ENCODE assay signal across 17 cellular contexts in the genomic region with DNA sequence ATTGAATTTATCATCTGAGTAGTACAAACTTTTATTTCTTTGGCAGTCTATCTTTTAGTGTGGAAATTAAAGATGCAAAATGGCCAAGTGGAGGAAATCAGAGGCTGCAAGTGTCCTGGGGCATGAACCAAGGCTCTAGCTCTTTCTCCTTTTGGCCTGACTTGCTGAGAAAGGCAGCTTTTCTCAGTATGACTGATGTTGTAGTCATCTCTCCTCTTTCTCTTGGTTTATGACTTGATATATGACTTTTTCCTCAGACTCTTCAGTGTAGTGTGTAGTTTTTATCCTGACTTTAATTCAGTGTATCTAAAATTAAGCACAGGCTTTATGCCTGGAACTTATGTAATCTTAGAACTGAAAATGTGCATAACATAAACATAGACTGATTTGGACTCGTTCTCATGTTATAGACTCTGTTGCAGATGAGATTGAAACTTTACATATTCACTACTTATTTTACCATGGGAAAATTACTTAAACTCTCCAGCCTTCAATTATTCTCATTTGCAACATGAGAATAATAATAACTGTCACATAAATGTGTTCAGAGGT.
DNase-seq lines count a peak whose midpoint lies in the region; ATAC-seq, FAIRE-seq and TF ChIP-seq lines count a peak whose summit lies in the region.
"Had no signal": no experiment of that assay in that cellular context is flagged by ENCODE, and none has a peak within 500 bp of the region (broad histone marks: within the 10 kb centered on the region; RNA-seq: fewer than 3 reads in every experiment).

No MANE protein-coding gene starts in this region.

- H3K79me2 ChIP-seq in PC-3 (ENCODE audit: low read length) (no peaks in the 10 kb centered on the region), H9 (ENCODE audit: insufficient read depth, low read length) (no peaks in the 10 kb centered on the region)

- H3F3A ChIP-seq in PC-3 (ENCODE audit: low read length, unreplicated experiment) = no peaks in the 10 kb centered on the region

- WGBS in H9 (ENCODE audit: extremely low coverage, insufficient read length, low lambda C conversion rate) = no CpG with 5 or more reads among the region's 1 CpG

- no peak overlapping the region for H3K4me3 ChIP-seq in PC-3 (ENCODE audit: low read length)
- H3K4me3 ChIP-seq: BLaER1 treated with 17β-estradiol and CSF1 and Interleukin-3, amounts not matched to agents 10 nM and 100 nM had no signal

- no peaks in the 10 kb centered on the region for H3K23me2 ChIP-seq in H9 (ENCODE audit: insufficient read length, low read depth, low read length, poor library complexity, severe bottlenecking)

- no peak overlapping the region for H2BK5ac ChIP-seq in H9 (ENCODE audit: insufficient read length, low read length)

- H3K4me1 ChIP-seq in PC-3 (ENCODE audit: insufficient read depth, low read length) (no peaks in the 10 kb centered on the region), foreskin keratinocyte (peaks cover 3% of the 10 kb centered on the region), H9 (ENCODE audit: insufficient read depth, low read length) (no peaks in the 10 kb centered on the region)
- H3K4me1 ChIP-seq: BLaER1 treated with 17β-estradiol and CSF1 and Interleukin-3, amounts not matched to agents 10 nM and 100 nM had no signal

- H4K8ac ChIP-seq in H9 (replicated peaks; ENCODE audit: insufficient read length, low read depth, low read length) = no peak overlapping the region

- H3K27me3 Mint-ChIP-seq in activated naive CD4-positive, alpha-beta T cell treated with anti-CD3 and anti-CD28 coated beads for 36 hours (ENCODE audit: low read depth) = no peaks in the 10 kb centered on the region
- peaks cover 35% of the 10 kb centered on the region for H3K27me3 Mint-ChIP-seq in H9 (ENCODE audit: low read depth)
- H3K27me3 Mint-ChIP-seq: CD4-positive, CD25-positive, alpha-beta regulatory T cell had no signal

- H2AFZ ChIP-seq in PC-3 (ENCODE audit: low read length) (no peak overlapping the region), H9 (ENCODE audit: low read length) (no peak overlapping the region)

- H3K27ac Mint-ChIP-seq in stimulated activated effector memory CD8-positive, alpha-beta T cell treated with anti-CD3 and anti-CD28 coated beads, Interleukin-12 subunit alpha, Interleukin-12 subunit beta, amount 100 ng/mL, for 72 hours = no peak overlapping the region
- H3K27ac Mint-ChIP-seq in activated naive CD4-positive, alpha-beta T cell treated with anti-CD3 and anti-CD28 coated beads for 36 hours = no peak overlapping the region
- no peak overlapping the region for H3K27ac Mint-ChIP-seq in H9
- H3K27ac Mint-ChIP-seq: CD4-positive, CD25-positive, alpha-beta regulatory T cell had no signal

- H3K4me1 Mint-ChIP-seq in stimulated activated effector memory CD8-positive, alpha-beta T cell treated with anti-CD3 and anti-CD28 coated beads, Interleukin-12 subunit alpha, Interleukin-12 subunit beta, amount 100 ng/mL, for 72 hours = no peaks in the 10 kb centered on the region
- no peaks in the 10 kb centered on the region for H3K4me1 Mint-ChIP-seq in activated naive CD4-positive, alpha-beta T cell treated with anti-CD3 and anti-CD28 coated beads for 36 hours (ENCODE audit: low read depth)
- no peaks in the 10 kb centered on the region for H3K4me1 Mint-ChIP-seq in H9

- peak; percentile 20; the same call in 1 of the 2 replicates for ATAC-seq in PC-3
- peak; percentile 68 for ATAC-seq in foreskin keratinocyte
- ATAC-seq in stimulated activated effector memory CD8-positive, alpha-beta T cell treated with anti-CD3 and anti-CD28 coated beads, Interleukin-12 subunit alpha, Interleukin-12 subunit beta, amount 100 ng/mL, for 72 hours = peak; percentile 58

- TF ChIP-seq POLR2A in H54 (IDR thresholded peaks at IDR 0.05; ENCODE audit: low read depth, low read length) = no peak

- H3K9me3 Mint-ChIP-seq in stimulated activated effector memory CD8-positive, alpha-beta T cell treated with anti-CD3 and anti-CD28 coated beads, Interleukin-12 subunit alpha, Interleukin-12 subunit beta, amount 100 ng/mL, for 72 hours = peaks cover 7% of the 10 kb centered on the region
- peaks cover 8% of the 10 kb centered on the region for H3K9me3 Mint-ChIP-seq in activated naive CD4-positive, alpha-beta T cell treated with anti-CD3 and anti-CD28 coated beads for 36 hours
- H3K9me3 Mint-ChIP-seq in H9 = no peaks in the 10 kb centered on the region

- no peak overlapping the region for H4K91ac ChIP-seq in H9 (ENCODE audit: insufficient read length, low read depth, low read length)

- H3K79me1 ChIP-seq in H9 (ENCODE audit: insufficient read depth, low read depth, low read length, poor library complexity, severe bottlenecking) = no peaks in the 10 kb centered on the region

- H3K4me3 Mint-ChIP-seq in stimulated activated effector memory CD8-positive, alpha-beta T cell treated with anti-CD3 and anti-CD28 coated beads, Interleukin-12 subunit alpha, Interleukin-12 subunit beta, amount 100 ng/mL, for 72 hours = no peak overlapping the region
- H3K4me3 Mint-ChIP-seq in activated naive CD4-positive, alpha-beta T cell treated with anti-CD3 and anti-CD28 coated beads for 36 hours = no peak overlapping the region
- no peak overlapping the region for H3K4me3 Mint-ChIP-seq in H9
- H3K4me3 Mint-ChIP-seq: CD4-positive, CD25-positive, alpha-beta regulatory T cell had no signal

- H3K9ac ChIP-seq in PC-3 (ENCODE audit: low read length) (no peak overlapping the region), H9 (ENCODE audit: extremely low read depth, insufficient read length, low read length) (no peak overlapping the region)
- H3K9ac ChIP-seq: BLaER1 treated with 17β-estradiol and CSF1 and Interleukin-3, amounts not matched to agents 10 nM and 100 nM had no signal

- peak; percentile 94 for FAIRE-seq in H54 (lab: Jason Lieb, UNC)
- FAIRE-seq: GM12892, GM19239 had no signal

- no peak overlapping the region for H2BK20ac ChIP-seq in H9 (ENCODE audit: low read depth, low read length, poor library complexity, severe bottlenecking)

- H2BK15ac ChIP-seq in H9 (ENCODE audit: low read depth, low read length) = no peak overlapping the region

- no peak overlapping the region for H3K4ac ChIP-seq in H9 (ENCODE audit: low read depth, low read length)

- H3T11ph ChIP-seq in H9 (ENCODE audit: low read length) = no peak overlapping the region

- intact Hi-C loops in PC-3 (cut with micrococcal nuclease) = no loop called here
- intact Hi-C loops in activated naive CD4-positive, alpha-beta T cell treated with anti-CD3 and anti-CD28 coated beads for 36 hours (cut with micrococcal nuclease) = no loop called here

- H2AK5ac ChIP-seq in H9 (ENCODE audit: insufficient read length, low read length) = no peak overlapping the region

- no peak overlapping the region for H2BK12ac ChIP-seq in H9 (ENCODE audit: insufficient read length, low read depth, low read length)

- H3K36me3 ChIP-seq in PC-3 (ENCODE audit: low read depth, low read length) = no peaks in the 10 kb centered on the region
- H3K36me3 ChIP-seq: BLaER1 treated with 17β-estradiol and CSF1 and Interleukin-3, amounts not matched to agents 10 nM and 100 nM had no signal

- CTCF ChIA-PET in PC-3 (lab: Charles Lee) = no interaction called here
- CTCF ChIA-PET in activated naive CD4-positive, alpha-beta T cell treated with anti-CD3 and anti-CD28 coated beads for 36 hours (lab: Charles Lee) = no interaction called here

- POLR2A ChIA-PET in PC-3 (lab: Charles Lee; ENCODE audit: unreplicated experiment) = no interaction called here

- H4K5ac ChIP-seq in H9 (ENCODE audit: insufficient read length, low read depth, low read length) = no peak overlapping the region

- BruUV-seq in PC-3 (replicated peaks; lab: Mats Ljungman, UMichigan) = no TSS peak

- no peak overlapping the region for H2BK120ac ChIP-seq in H9 (ENCODE audit: low read depth, low read length, poor library complexity, severe bottlenecking)

- H3K9me3 ChIP-seq in PC-3 (ENCODE audit: low read length) (no peaks in the 10 kb centered on the region), H9 (ENCODE audit: control insufficient read depth, low read depth, low read length) (no peaks in the 10 kb centered on the region)
- H3K9me3 ChIP-seq: BLaER1 treated with 17β-estradiol and CSF1 and Interleukin-3, amounts not matched to agents 10 nM and 100 nM had no signal

- H4K20me1 ChIP-seq in PC-3 (ENCODE audit: low read length) (no peaks in the 10 kb centered on the region), H9 (ENCODE audit: control insufficient read depth, insufficient read depth, insufficient read length) (no peaks in the 10 kb centered on the region)
- H4K20me1 ChIP-seq: BLaER1 treated with 17β-estradiol and CSF1 and Interleukin-3, amounts not matched to agents 10 nM and 100 nM had no signal

- H3K56ac ChIP-seq in H9 (ENCODE audit: insufficient read length, low read depth, low read length) = no peak overlapping the region

- no peaks in the 10 kb centered on the region for H3K36me3 Mint-ChIP-seq in stimulated activated effector memory CD8-positive, alpha-beta T cell treated with anti-CD3 and anti-CD28 coated beads, Interleukin-12 subunit alpha, Interleukin-12 subunit beta, amount 100 ng/mL, for 72 hours
- H3K36me3 Mint-ChIP-seq in activated naive CD4-positive, alpha-beta T cell treated with anti-CD3 and anti-CD28 coated beads for 36 hours (ENCODE audit: low read depth) = no peaks in the 10 kb centered on the region
- H3K36me3 Mint-ChIP-seq in H9 (ENCODE audit: insufficient read depth in 1 of 3, low read depth in 3 of 3) = no peaks in the 10 kb centered on the region
- H3K36me3 Mint-ChIP-seq: CD4-positive, CD25-positive, alpha-beta regulatory T cell had no signal

- DNase-seq in H54 (ENCODE audit: insufficient read length, low spot score) (no peak), PC-3 (no peak), foreskin keratinocyte (peak; percentile 13 to 53), epidermal melanocyte (ENCODE audit: insufficient read length, low spot score) (no peak), GM19238 (ENCODE audit: insufficient read length, low spot score) (no peak), H9 (no peak)
- DNase-seq in stimulated activated effector memory CD8-positive, alpha-beta T cell treated with anti-CD3 and anti-CD28 coated beads, Interleukin-12 subunit alpha, Interleukin-12 subunit beta, amount 100 ng/mL, for 72 hours (ENCODE audit: low spot score in 2 of 2) = no peak
- no peak for DNase-seq in activated naive CD4-positive, alpha-beta T cell treated with anti-CD3 and anti-CD28 coated beads for 36 hours
- DNase-seq: ACHN; CD4-positive, CD25-positive, alpha-beta regulatory T cell; DMS153; DMS79 treated with DMSO at 0.1 percent for 48 hours; EL; GDM1 had no signal

- TF ChIP-seq CTCF in PC-3 (conservative IDR thresholded peaks at IDR 0.05; ENCODE audit: low read depth, low read length) (no peak), foreskin keratinocyte (conservative IDR thresholded peaks at IDR 0.05) (no peak), H9 (conservative IDR thresholded peaks at IDR 0.05) (no peak)

- H3K4me2 ChIP-seq in PC-3 (ENCODE audit: low read length) (no peak overlapping the region), H9 (ENCODE audit: insufficient read depth, insufficient read length, low read length) (no peak overlapping the region)
- H3K4me2 ChIP-seq: BLaER1 treated with 17β-estradiol and CSF1 and Interleukin-3, amounts not matched to agents 10 nM and 100 nM had no signal

- no peak overlapping the region for H3K14ac ChIP-seq in H9 (ENCODE audit: insufficient read depth, low read length)

- H3K27ac ChIP-seq in PC-3 (ENCODE audit: low read length) (no peak overlapping the region), foreskin keratinocyte (no peak overlapping the region), H9 (ENCODE audit: insufficient read length, low read depth, low read length) (no peak overlapping the region)
- H3K27ac ChIP-seq: BLaER1 treated with 17β-estradiol and CSF1 and Interleukin-3, amounts not matched to agents 10 nM and 100 nM had no signal

- no peaks in the 10 kb centered on the region for H3K9me2 ChIP-seq in PC-3 (replicated peaks; ENCODE audit: low read length)

- H3K23ac ChIP-seq in H9 (ENCODE audit: insufficient read length, low read depth, low read length) = no peak overlapping the region

- H3K27me3 ChIP-seq in PC-3 (ENCODE audit: low read length) (no peaks in the 10 kb centered on the region), foreskin keratinocyte (no peaks in the 10 kb centered on the region), H9 (ENCODE audit: insufficient read depth, low read length) (no peaks in the 10 kb centered on the region)
- H3K27me3 ChIP-seq: BLaER1 treated with 17β-estradiol and CSF1 and Interleukin-3, amounts not matched to agents 10 nM and 100 nM had no signal

- no peak overlapping the region for H3K18ac ChIP-seq in H9 (ENCODE audit: insufficient read length, low read depth, low read length)

Comparison
In these comparisons a context has a peak if more than half of its experiments do, and no peak if none do; other contexts are left out.
1. DNase-seq: peak in foreskin keratinocyte (2 of 2); none in H54 (single experiment), PC-3 (single experiment), stimulated activated effector memory CD8-positive, alpha-beta T cell treated with anti-CD3 and anti-CD28 coated beads, Interleukin-12 subunit alpha, Interleukin-12 subunit beta, amount 100 ng/mL, for 72 hours (0 of 2), activated naive CD4-positive, alpha-beta T cell treated with anti-CD3 and anti-CD28 coated beads for 36 hours (single experiment), epidermal melanocyte (single experiment), GM19238 (single experiment) and H9 (single experiment).
2. Peak in every context shown above with its lines, with median percentiles within 50 percentile points of each other: ATAC-seq.